Comparison of ENCODE assay signal across 9 cellular contexts in genomic region chr20:38187512-38187911, GRCh38. TPM values are rescaled to one million over a fixed set of nuclear protein-coding genes. Genes with fewer than 3 reads are reported as not detected.
A peak's percentile ranks its signal among the peaks of the same experiment; 100 is the strongest.
DNase-seq lines count a peak whose midpoint lies in the region; ATAC-seq and TF ChIP-seq lines count a peak whose summit lies in the region.
"Had no signal": no experiment of that assay in that cellular context is flagged by ENCODE, and none has a peak within 500 bp of the region (broad histone marks: within the 10 kb centered on the region; RNA-seq: fewer than 3 reads in every experiment).

No MANE protein-coding gene starts in this region.

- no peak for TF ChIP-seq POLR2A in esophagus squamous epithelium (IDR thresholded peaks at IDR 0.05)

- no peak overlapping the region for H3K27ac Mint-ChIP-seq in progenitor cell of endocrine pancreas
- H3K27ac Mint-ChIP-seq: activated CD4-positive, alpha-beta T cell treated with anti-CD3 and anti-CD28 coated beads, Interleukin-2, amount 10 ng/mL, durations not matched to agents 7 days and 5 days had no signal

- H3K4me1 Mint-ChIP-seq in progenitor cell of endocrine pancreas (ENCODE audit: low read depth): no peaks in the 10 kb centered on the region
- H3K4me1 Mint-ChIP-seq: activated CD4-positive, alpha-beta T cell treated with anti-CD3 and anti-CD28 coated beads, Interleukin-2, amount 10 ng/mL, durations not matched to agents 7 days and 5 days had no signal

- H3K36me3 Mint-ChIP-seq in progenitor cell of endocrine pancreas (ENCODE audit: insufficient read depth): no peaks in the 10 kb centered on the region

- H3K9me3 ChIP-seq in esophagus squamous epithelium: no peaks in the 10 kb centered on the region
- H3K9me3 ChIP-seq: stomach had no signal

- no peak for TF ChIP-seq CTCF in epithelial cell of esophagus (IDR thresholded peaks at IDR 0.05; ENCODE audit: insufficient read depth, low read depth, low read length, missing control alignments)
- peak; percentile 47 for TF ChIP-seq CTCF in progenitor cell of endocrine pancreas (IDR thresholded peaks at IDR 0.05; ENCODE audit: unreplicated experiment)
- TF ChIP-seq CTCF in esophagus squamous epithelium (IDR thresholded peaks at IDR 0.05): no peak

- 69 to 85% methylated on average over 5 of the region's 5 CpGs for WGBS in esophagus squamous epithelium, 2 donors

- H3K4me3 Mint-ChIP-seq in progenitor cell of endocrine pancreas (ENCODE audit: low read depth): no peak overlapping the region
- H3K4me3 Mint-ChIP-seq: activated CD4-positive, alpha-beta T cell treated with anti-CD3 and anti-CD28 coated beads, Interleukin-2, amount 10 ng/mL, durations not matched to agents 7 days and 5 days had no signal

- no peaks in the 10 kb centered on the region for H3K9me3 Mint-ChIP-seq in progenitor cell of endocrine pancreas (ENCODE audit: low read depth)
- H3K9me3 Mint-ChIP-seq: activated CD4-positive, alpha-beta T cell treated with anti-CD3 and anti-CD28 coated beads, Interleukin-2, amount 10 ng/mL, durations not matched to agents 7 days and 5 days had no signal

- no peak overlapping the region for H3K27ac ChIP-seq in esophagus squamous epithelium
- H3K27ac ChIP-seq: stomach had no signal

- H3K27me3 Mint-ChIP-seq in progenitor cell of endocrine pancreas: peaks cover 4% of the 10 kb centered on the region

- peaks cover 0 to 20% (median 0%) of the 10 kb centered on the region in 3 donors for H3K4me1 ChIP-seq in esophagus squamous epithelium

- intact Hi-C loops in esophagus squamous epithelium (cut with DNase I): no loop called here

- H3K4me3 ChIP-seq in epithelial cell of esophagus (ENCODE audit: low read length): no peak overlapping the region
- no peak overlapping the region for H3K4me3 ChIP-seq in esophagus squamous epithelium
- H3K4me3 ChIP-seq: stomach had no signal

- no peak for ATAC-seq in HG02588 (IDR thresholded peaks at IDR 0.05; ENCODE audit: unreplicated experiment)

- H3K36me3 ChIP-seq in esophagus squamous epithelium: no peaks in the 10 kb centered on the region
- H3K36me3 ChIP-seq: stomach had no signal

- peaks cover 0 to 3% (median 0%) of the 10 kb centered on the region in 4 donors for H3K27me3 ChIP-seq in esophagus squamous epithelium

- DNase-seq in GM03348 (ENCODE audit: low spot score) (peak; percentile 57), NOMO-1 treated with dmso at 0.1 percent for 144 hours (lab: John Stamatoyannopoulos, UW; ENCODE audit: unreplicated experiment) (peak; percentile 50), epithelial cell of esophagus (ENCODE audit: low read depth) (peak; percentile 42), progenitor cell of endocrine pancreas (ENCODE audit: low spot score, unreplicated experiment) (no peak), cerebellum (ENCODE audit: low spot score) (no peak), esophagus squamous epithelium (lab: John Stamatoyannopoulos, UW) (no peak)
- DNase-seq: activated CD4-positive, alpha-beta T cell treated with anti-CD3 and anti-CD28 coated beads, Interleukin-2, amount 10 ng/mL, durations not matched to agents 7 days and 5 days; stomach had no signal

RNA-seq across cellular contexts. Expression of gene TGM2, which starts 22.4 kb away (rescaled TPM):
- 0.72 and 1.3 TPM in 2 replicates for total RNA-seq in progenitor cell of endocrine pancreas
- 10.8 TPM for total RNA-seq in cerebellum
- total RNA-seq in esophagus squamous epithelium: 10 to 100 TPM in 2 of 4 donors, 1 to 10 TPM in 2; 2.8 to 33.2 (median 11.5) TPM

Comparison
In these comparisons a context has a peak if more than half of its experiments do, and no peak if none do; other contexts are left out.
1. DNase-seq: peak in GM03348 (single experiment), NOMO-1 treated with dmso at 0.1 percent for 144 hours (single experiment) and epithelial cell of esophagus (single experiment); none in progenitor cell of endocrine pancreas (single experiment), cerebellum (single experiment) and esophagus squamous epithelium (single experiment).